In genomic region chr2:33136570-33136969, GRCh38 we compare ENCODE assay signal across 1 cellular context.
TF ChIP-seq lines count a peak whose summit lies in the region.

No MANE protein-coding gene starts in this region.

TF ChIP-seq in IMR-90, 13 proteins besides CTCF, POLR2A, EP300 and RAD21 (continued from another document):
- TF ChIP-seq ELK1 (IDR thresholded peaks at IDR 0.05; ENCODE audit: borderline replicate concordance, low read depth, low read length) (no peak), MXI1 (IDR thresholded peaks at IDR 0.05; ENCODE audit: borderline replicate concordance, low read depth, low read length) (no peak), BHLHE40 (IDR thresholded peaks at IDR 0.05; ENCODE audit: low read depth, low read length) (no peak), NFE2L2 (IDR thresholded peaks at IDR 0.05; ENCODE audit: low read depth, low read length) (no peak), USF2 (IDR thresholded peaks at IDR 0.05; ENCODE audit: low read depth, low read length) (no peak), FOS (IDR thresholded peaks at IDR 0.05; ENCODE audit: low read depth, low read length) (no peak), MAZ (IDR thresholded peaks at IDR 0.05; ENCODE audit: borderline replicate concordance, low read depth, low read length) (no peak), SMC3 (IDR thresholded peaks at IDR 0.05; ENCODE audit: low read depth, low read length) (no peak)
